Comparison of ENCODE assay signal across 32 cellular contexts in the genomic region with DNA sequence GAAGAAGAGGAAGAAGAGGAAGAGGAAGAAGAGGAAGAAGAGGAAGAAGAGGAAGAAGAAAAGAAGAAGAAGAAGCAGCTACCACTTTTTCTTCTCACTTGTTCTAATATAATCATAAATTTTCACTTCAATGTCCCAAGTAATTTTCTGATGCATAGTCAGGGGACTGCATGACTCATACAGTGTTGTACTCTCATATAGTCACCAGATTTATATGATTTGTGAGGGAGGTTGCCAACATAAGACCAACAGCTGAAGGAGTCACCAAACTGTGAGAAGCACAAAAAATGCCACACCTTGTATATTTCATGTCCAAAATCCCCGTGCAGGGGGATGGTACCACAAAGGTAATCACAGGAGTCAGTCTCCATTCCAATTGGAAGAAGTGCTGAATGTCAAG. TPM values are rescaled to one million over a fixed set of nuclear protein-coding genes. Genes with fewer than 3 reads are reported as not detected.
DNase-seq lines count a peak whose midpoint lies in the region; ATAC-seq, FAIRE-seq and TF ChIP-seq lines count a peak whose summit lies in the region.
"Had no signal": no experiment of that assay in that cellular context is flagged by ENCODE, and none has a peak within 500 bp of the region (broad histone marks: within the 10 kb centered on the region; RNA-seq: fewer than 3 reads in every experiment).

No MANE protein-coding gene starts in this region.

- no peaks in the 10 kb centered on the region for H3K27me3 Mint-ChIP-seq in activated T-helper 17 cell treated with anti-CD3 and anti-CD28 coated beads, Interleukin-2, amount 50 U/mL, for 72 hours
- H3K27me3 Mint-ChIP-seq: activated CD4-positive, alpha-beta memory T cell treated with anti-CD3 and anti-CD28 coated beads, Interleukin-2, amount 10 ng/mL, durations not matched to agents 7 days and 5 days had no signal

- H3K36me3 ChIP-seq in WERI-Rb-1 (no peaks in the 10 kb centered on the region), mesendoderm (ENCODE audit: control insufficient read depth, insufficient read depth, low read length) (no peaks in the 10 kb centered on the region)
- H3K36me3 ChIP-seq: cardiac muscle cell, HAP-1, Peyer's patch, SJCRH30, transverse colon had no signal

- H3K79me2 ChIP-seq in mesendoderm (ENCODE audit: control insufficient read depth, insufficient read depth, low read length), result no peaks in the 10 kb centered on the region

- peaks cover 3% of the 10 kb centered on the region for H3K27me3 ChIP-seq in foreskin keratinocyte
- H3K27me3 ChIP-seq in WERI-Rb-1 (ENCODE audit: insufficient read depth, low read depth, severe bottlenecking), result peaks cover 5% of the 10 kb centered on the region
- H3K27me3 ChIP-seq in mesendoderm (ENCODE audit: insufficient read depth, low read length, poor library complexity), result no peaks in the 10 kb centered on the region
- H3K27me3 ChIP-seq: cardiac muscle cell, Peyer's patch, SJCRH30, transverse colon had no signal

- CTCF ChIA-PET in A549 (lab: Yijun Ruan, JAX), result interaction anchor here (0.6 to 0.7 kb wide), 3 partner anchors 22 to 169 kb away, joined by 3 to 4 read pairs (median 3); no protein-coding TSS in a partner anchor

- no peak overlapping the region for H4K8ac ChIP-seq in mesendoderm (ENCODE audit: low read depth, low read length)

- no peaks in the 10 kb centered on the region for H3K36me3 Mint-ChIP-seq in activated T-helper 17 cell treated with anti-CD3 and anti-CD28 coated beads, Interleukin-2, amount 50 U/mL, for 72 hours (ENCODE audit: low read depth)

- H2AK5ac ChIP-seq in mesendoderm (ENCODE audit: low read length), result no peak overlapping the region

- peaks cover 14% of the 10 kb centered on the region; the same call in 2 of the 3 replicates for H3K4me1 ChIP-seq in A549
- no peaks in the 10 kb centered on the region for H3K4me1 ChIP-seq in foreskin keratinocyte
- H3K4me1 ChIP-seq in mesendoderm (ENCODE audit: control insufficient read depth, low read depth, low read length), result no peaks in the 10 kb centered on the region
- H3K4me1 ChIP-seq: HAP-1, Peyer's patch, transverse colon had no signal

- no peak overlapping the region for H3K27ac ChIP-seq in A549
- H3K27ac ChIP-seq in foreskin keratinocyte, result no peak overlapping the region
- H3K27ac ChIP-seq in WERI-Rb-1, result no peak overlapping the region
- no peak overlapping the region for H3K27ac ChIP-seq in mesendoderm (ENCODE audit: low read depth, low read length)
- H3K27ac ChIP-seq: cardiac muscle cell, Peyer's patch, SJCRH30, transverse colon had no signal

- no peaks in the 10 kb centered on the region for H3K9me3 Mint-ChIP-seq in activated T-helper 17 cell treated with anti-CD3 and anti-CD28 coated beads, Interleukin-2, amount 50 U/mL, for 72 hours
- H3K9me3 Mint-ChIP-seq: activated CD4-positive, alpha-beta memory T cell treated with anti-CD3 and anti-CD28 coated beads, Interleukin-2, amount 10 ng/mL, durations not matched to agents 7 days and 5 days; nephron had no signal

- TF ChIP-seq RAD21 in A549 (conservative IDR thresholded peaks at IDR 0.05 in 1 of 2, IDR thresholded peaks at IDR 0.05 in 1 of 2), result no peak

- no peak overlapping the region for H3K23ac ChIP-seq in mesendoderm (ENCODE audit: low read length)

- no peak overlapping the region for H3K18ac ChIP-seq in mesendoderm (ENCODE audit: low read length)

- H3K9ac ChIP-seq in mesendoderm (ENCODE audit: low read length), result no peak overlapping the region

- DNase-seq in A549 (ENCODE audit: low read depth in 1 of 2, low spot score in 1 of 2) (no peak), HCEC 1CT (peak; percentile 87), foreskin keratinocyte (peak in 1 of 2 donors; percentile 39), WERI-Rb-1 (no peak), NCI-H524 (lab: John Stamatoyannopoulos, UW) (no peak), mesendoderm (no peak)
- DNase-seq: activated CD4-positive, alpha-beta memory T cell treated with anti-CD3 and anti-CD28 coated beads, Interleukin-2, amount 10 ng/mL, durations not matched to agents 7 days and 5 days; activated CD4-positive, CD25-positive, alpha-beta regulatory T cell treated with anti-CD3 and anti-CD28 coated beads, Interleukin-2, amount 50 U/mL, for 72 hours; activated CD8-positive, alpha-beta memory T cell treated with anti-CD3 and anti-CD28 coated beads, Interleukin-2, amount 50 U/mL, for 48 hours; activated naive CD4-positive, alpha-beta T cell treated with anti-CD3 and anti-CD28 coated beads, Interleukin-2, amount 50 U/mL, for 16 hours; amygdala; DMS79 treated with DMSO at 0.1 percent for 48 hours; head of caudate nucleus; Kasumi-1; kidney; NCI-H1092 treated with DMSO at 0.1 percent for 48 hours; NCI-H1930; NCI-H526 treated with DMSO at 0.1 percent for 48 hours; Peyer's patch; SJCRH30; small intestine; stimulated activated CD4-positive, alpha-beta T cell treated with anti-CD3 and anti-CD28 coated beads, Interleukin-1b, Interleukin-23, amount 100 ng/mL, for 48 hours; transverse colon had no signal

- TF ChIP-seq CTCF in A549 (IDR thresholded peaks at IDR 0.05) (no peak), foreskin keratinocyte (conservative IDR thresholded peaks at IDR 0.05) (no peak), WERI-Rb-1 (IDR thresholded peaks at IDR 0.05; ENCODE audit: low read depth, low read length) (no peak)

- no peak for TF ChIP-seq POLR2A in A549 (IDR thresholded peaks at IDR 0.05; ENCODE audit: low read length)

- H3K27ac Mint-ChIP-seq in activated T-helper 17 cell treated with anti-CD3 and anti-CD28 coated beads, Interleukin-2, amount 50 U/mL, for 72 hours, result no peak overlapping the region
- H3K27ac Mint-ChIP-seq: activated CD4-positive, alpha-beta memory T cell treated with anti-CD3 and anti-CD28 coated beads, Interleukin-2, amount 10 ng/mL, durations not matched to agents 7 days and 5 days; dendritic cell treated with granulocyte-macrophage colony-stimulating factor and Interleukin-4, amounts not matched to agents 40 ng/mL and 50 ng/mL, for 4 days; nephron had no signal

- H2BK5ac ChIP-seq in mesendoderm (ENCODE audit: low read length), result no peak overlapping the region

- POLR2A ChIA-PET in A549 (lab: Yijun Ruan, JAX), result no interaction called here

- peak in 1 of 2 experiments; percentile 77; a peak in 3 of 6 replicates for ATAC-seq in A549
- peak; percentile 34 for ATAC-seq in activated T-helper 17 cell treated with anti-CD3 and anti-CD28 coated beads, Interleukin-2, amount 50 U/mL, for 72 hours (replicated peaks)
- peak; percentile 58 for ATAC-seq in foreskin keratinocyte
- ATAC-seq in GM19023 (IDR thresholded peaks at IDR 0.05; ENCODE audit: unreplicated experiment), result no peak

- H3K56ac ChIP-seq in mesendoderm (ENCODE audit: low read length), result no peak overlapping the region

- no peaks in the 10 kb centered on the region for H3K9me3 ChIP-seq in A549
- no peaks in the 10 kb centered on the region for H3K9me3 ChIP-seq in WERI-Rb-1 (ENCODE audit: severe bottlenecking)
- H3K9me3 ChIP-seq: HAP-1, Peyer's patch, SJCRH30, transverse colon had no signal

- no peak overlapping the region for H4K5ac ChIP-seq in mesendoderm (ENCODE audit: low read length)

- H3K4me3 ChIP-seq in A549 (no peak overlapping the region), WERI-Rb-1 (ENCODE audit: low read depth, low read length) (no peak overlapping the region), mesendoderm (ENCODE audit: low read length) (no peak overlapping the region)
- H3K4me3 ChIP-seq: cardiac muscle cell, HAP-1, Peyer's patch, SJCRH30, transverse colon had no signal

- FAIRE-seq in A549 (lab: Jason Lieb, UNC), result no peak
- FAIRE-seq: GM18507, kidney, small intestine had no signal

- H2BK15ac ChIP-seq in mesendoderm (replicated peaks; ENCODE audit: low read depth), result no peak overlapping the region

- H3K79me1 ChIP-seq in mesendoderm (ENCODE audit: low read length), result no peaks in the 10 kb centered on the region

- H2BK120ac ChIP-seq in mesendoderm (ENCODE audit: low read depth, low read length), result no peak overlapping the region

- no peak for TF ChIP-seq EP300 in A549 (IDR thresholded peaks at IDR 0.05)

- H3K4me1 Mint-ChIP-seq in activated T-helper 17 cell treated with anti-CD3 and anti-CD28 coated beads, Interleukin-2, amount 50 U/mL, for 72 hours, result no peaks in the 10 kb centered on the region
- H3K4me1 Mint-ChIP-seq: activated CD4-positive, alpha-beta memory T cell treated with anti-CD3 and anti-CD28 coated beads, Interleukin-2, amount 10 ng/mL, durations not matched to agents 7 days and 5 days; nephron had no signal

- H3K4ac ChIP-seq in mesendoderm (ENCODE audit: low read depth, low read length), result no peak overlapping the region

- no peak overlapping the region for H3K4me3 Mint-ChIP-seq in activated T-helper 17 cell treated with anti-CD3 and anti-CD28 coated beads, Interleukin-2, amount 50 U/mL, for 72 hours
- H3K4me3 Mint-ChIP-seq: activated CD4-positive, alpha-beta memory T cell treated with anti-CD3 and anti-CD28 coated beads, Interleukin-2, amount 10 ng/mL, durations not matched to agents 7 days and 5 days; dendritic cell treated with granulocyte-macrophage colony-stimulating factor and Interleukin-4, amounts not matched to agents 40 ng/mL and 50 ng/mL, for 4 days; nephron had no signal

- H3K4me2 ChIP-seq in A549, result no peak overlapping the region
- H3K4me2 ChIP-seq in mesendoderm (ENCODE audit: low read length), result no peak overlapping the region

- WGBS in A549 (ENCODE audit: missing lambda C conversion rate), result 76% methylated on average over 1 of the region's 1 CpG
- no CpG with 5 or more reads among the region's 1 CpG for WGBS in mesendoderm (ENCODE audit: extremely low coverage, insufficient coverage, low lambda C conversion rate)

TF ChIP-seq in A549, 52 proteins besides CTCF, POLR2A, EP300 and RAD21:
- no peak for TF ChIP-seq RARB (CRISPR knock-in tag; IDR thresholded peaks at IDR 0.05)
- no peak for TF ChIP-seq FOSL2 (IDR thresholded peaks at IDR 0.05)
- peak; percentile 36; the same call in 1 of the 2 replicates for TF ChIP-seq FOSL2 (CRISPR knock-in tag; IDR thresholded peaks at IDR 0.05)
- TF ChIP-seq ESRRA (IDR thresholded peaks at IDR 0.05; ENCODE audit: borderline replicate concordance, low read length), result no peak

RNA-seq across cellular contexts. Expression of gene DMRTA1, which starts 32.7 kb away (rescaled TPM):
- polyA plus RNA-seq in A549 (2011; rRNA removed) (2.3 and 2.5 TPM in 2 replicates), A549 (2017; fragmentation: RNase III; extraction: RNeasy Plus Mini Kit Qiagen cat#74134 plus additional on column Dnase treatment) (0.51 to 0.82 TPM (median 0.62 TPM) in 3 replicates), foreskin keratinocyte (0.35 and 0.38 TPM in 2 replicates)
- polyA plus RNA-seq in A549 (2012; cell fraction: cytosol; rRNA removed), result 0.19 and 0.26 TPM in 2 replicates
- polyA plus RNA-seq in A549 (2012; cell fraction: nucleus; rRNA removed), result 0.38 and 0.45 TPM in 2 replicates
- polyA minus RNA-seq in A549 (2011; rRNA and poly(A)+ RNA removed), result 2.2 and 3.3 TPM in 2 replicates
- under 1 TPM in 1 of 2 donors, not detected in 1; 0.05 TPM for total RNA-seq in activated T-helper 17 cell treated with anti-CD3 and anti-CD28 coated beads, Interleukin-2, amount 50 U/mL, for 72 hours
- 0.58 and 0.78 TPM in 2 replicates for total RNA-seq in foreskin keratinocyte
- polyA plus RNA-seq in mesendoderm (2013, experiment 1 of 2), result 3.0 TPM
- polyA plus RNA-seq in mesendoderm (2013, experiment 2 of 2), result 3.0 TPM
- total RNA-seq: activated CD4-positive, alpha-beta memory T cell treated with anti-CD3 and anti-CD28 coated beads, Interleukin-2, amount 10 ng/mL, durations not matched to agents 7 days and 5 days; T-helper 1 cell treated with Interleukin-12 subunit alpha and Interleukin-12 subunit beta and Interleukin-4 antibody, amounts not matched to agents 30 ng/mL and 1 ng/mL, for 36 hours had no signal
- polyA plus RNA-seq: BJ had no signal
